8 cellular contexts compared by ENCODE assay signal in genomic region chr7:108570146-108570755, GRCh38. TPM values are rescaled to one million over a fixed set of nuclear protein-coding genes. Genes with fewer than 3 reads are reported as not detected.
DNase-seq lines count a peak whose midpoint lies in the region; ATAC-seq, FAIRE-seq and TF ChIP-seq lines count a peak whose summit lies in the region.

No MANE protein-coding gene starts in this region.

- TF ChIP-seq CTCF in GM23338 (conservative IDR thresholded peaks at IDR 0.05; ENCODE audit: low read depth in 2 of 2) = no peak
- TF ChIP-seq CTCF in LNCaP clone FGC (IDR thresholded peaks at IDR 0.05; ENCODE audit: control insufficient read depth, extremely low read depth, insufficient read depth) = no peak
- TF ChIP-seq CTCF in K562 (IDR thresholded peaks at IDR 0.05 in 2 of 3, conservative IDR thresholded peaks at IDR 0.05 in 1 of 3; ENCODE audit: insufficient read depth in 2 of 3, low read depth in 1 of 3, low read length in 3 of 3) = no peak

- TF ChIP-seq POLR2A in K562 (conservative IDR thresholded peaks at IDR 0.05) = no peak

- H3K36me3 ChIP-seq in GM23338 (ENCODE audit: insufficient read depth) (peaks cover 13% of the 10 kb centered on the region), K562 (ENCODE audit: control insufficient read depth, insufficient read depth, low read length) (peaks cover 53% of the 10 kb centered on the region)

- in situ Hi-C loops in K562 (cut with MboI) = no loop called here

- H3K9ac ChIP-seq in K562 (ENCODE audit: insufficient read depth in 1 of 2, low read depth in 2 of 2, low read length in 2 of 2) = peak overlapping the region; percentile 94 to 99

- peaks cover 74% of the 10 kb centered on the region for H3K79me2 ChIP-seq in GM23338 (replicated peaks; ENCODE audit: insufficient read depth)
- H3K79me2 ChIP-seq in K562 (ENCODE audit: control insufficient read depth, insufficient read depth, low read length) = peaks cover 82% of the 10 kb centered on the region

- H2AFZ ChIP-seq in GM23338 (0 out of 2 replicates have a peak overlapping the region, but pooled peaks have one; percentile 25), K562 (ENCODE audit: low read depth, low read length) (peak overlapping the region; percentile 87)

- TSS peak; percentile 46 for BruUV-seq in K562 (replicated peaks; lab: Mats Ljungman, UMichigan)

- ATAC-seq in GM23338 = peak; percentile 26
- ATAC-seq in T-cell (replicated peaks in 1 of 4) = peak; percentile 2 to 13 (median 7)
- peak; percentile 75 for ATAC-seq in K562

- 0 out of 2 replicates have a peak, but pooled peaks cover 10% of the 10 kb centered on the region for H4K20me1 ChIP-seq in GM23338 (replicated peaks; ENCODE audit: insufficient read depth)
- no peaks in the 10 kb centered on the region for H4K20me1 ChIP-seq in K562 (replicated peaks; ENCODE audit: control insufficient read depth, insufficient read depth, low read length)

- no peaks in the 10 kb centered on the region for H3F3A ChIP-seq in GM23338 (replicated peaks; ENCODE audit: low read depth)

- H3K4me2 ChIP-seq in GM23338 (peak overlapping the region; percentile 80), K562 (ENCODE audit: insufficient read depth, low read length) (peak overlapping the region; percentile 98)

- DNase-seq in EL (peak; percentile 47), GM23338 (ENCODE audit: low spot score) (peak; percentile 43), LNCaP clone FGC (ENCODE audit: low read depth) (peak; percentile 35), T-cell (peak in 32 of 34 experiments; percentile 2 to 54 (median 28)), K562 (ENCODE audit: extremely low read depth in 1 of 4, low spot score in 3 of 4) (peak; percentile 41 to 87 (median 60)), iPS-NIHi11 (ENCODE audit: low spot score) (peak; percentile 50), NCI-H187 treated with DMSO at 0.1 percent for 48 hours (lab: John Stamatoyannopoulos, UW) (no peak)

- H3K27me3 Mint-ChIP-seq in GM23338 (ENCODE audit: insufficient read depth, low read depth, poor library complexity) (peaks cover 4% of the 10 kb centered on the region), T-cell (no peaks in the 10 kb centered on the region)

- peaks cover 27% of the 10 kb centered on the region; the same call in 2 of the 3 replicates for H3K36me3 Mint-ChIP-seq in GM23338 (ENCODE audit: low read depth)
- H3K36me3 Mint-ChIP-seq in T-cell = peaks cover 29% of the 10 kb centered on the region

- peak overlapping the region; percentile 94 for H3K4me3 Mint-ChIP-seq in GM23338
- peak overlapping the region; percentile 94 to 97 (median 96) for H3K4me3 Mint-ChIP-seq in T-cell

- FAIRE-seq in K562 (lab: Jason Lieb, UNC) = peak; percentile 86

- no peaks in the 10 kb centered on the region for H3K9me3 ChIP-seq in K562 (replicated peaks; ENCODE audit: control insufficient read depth, insufficient read depth, low read depth, low read length)

- peaks cover 19% of the 10 kb centered on the region; the same call in 2 of the 3 replicates for H3K4me1 Mint-ChIP-seq in GM23338
- H3K4me1 Mint-ChIP-seq in T-cell = peaks cover 66 to 74% (median 71%) of the 10 kb centered on the region in 3 donors

- H3K27me3 ChIP-seq in GM23338 (ENCODE audit: insufficient read depth) (no peaks in the 10 kb centered on the region), K562 (ENCODE audit: control insufficient read depth in 2 of 2, insufficient read depth in 2 of 2, low read length in 2 of 2) (no peaks in the 10 kb centered on the region)

- peak in 1 of 2 experiments; percentile 16; a peak in 1 of 4 replicates for TF ChIP-seq RAD21 in K562 (CRISPR knock-in tag; conservative IDR thresholded peaks at IDR 0.05 in 1 of 2, IDR thresholded peaks at IDR 0.05 in 1 of 2)

- H3K4me3 ChIP-seq in GM23338 = peak overlapping the region; percentile 66
- peak overlapping the region; percentile 93 for H3K4me3 ChIP-seq in LNCaP clone FGC (ENCODE audit: low read depth, low read length)
- H3K4me3 ChIP-seq in K562 = peak overlapping the region; percentile 72
- peak overlapping the region; percentile 60 to 97 (median 85) for H3K4me3 ChIP-seq in skin epidermis

- peaks cover 20% of the 10 kb centered on the region for H3K4me1 ChIP-seq in GM23338 (ENCODE audit: insufficient read depth)
- peaks cover 11 to 13% of the 10 kb centered on the region in 2 experiments; a peak in 4 of 5 replicates for H3K4me1 ChIP-seq in K562 (replicated peaks in 1 of 2; ENCODE audit: control insufficient read depth in 2 of 2, insufficient read depth in 2 of 2, low read length in 2 of 2)

- CTCF ChIA-PET in T-cell (lab: Charles Lee) (interaction anchor here (0.6 to 1.8 kb wide), 3 partner anchors 11 to 52 kb away, joined by 3 to 8 read pairs (median 4); partner anchors contain the start of gene PNPLA8 (in 1 of the 2)), K562 (lab: Yijun Ruan, JAX; ENCODE audit: low intra/inter-chr PET ratio) (no interaction called here)

- peak overlapping the region; percentile 90 for H3K27ac ChIP-seq in GM23338 (ENCODE audit: low read depth)
- peak overlapping the region; percentile 92 for H3K27ac ChIP-seq in K562 (ENCODE audit: extremely low read depth, low read depth, low read length)
- peak overlapping the region; percentile 82 to 98 (median 94) for H3K27ac ChIP-seq in skin epidermis

- POLR2A ChIA-PET in T-cell (lab: Charles Lee) = interaction anchor here (0.5 to 4.7 kb wide), 11 partner anchors 10 to 1912 kb away, joined by 3 to 56 read pairs (median 4); partner anchors contain the start of genes PNPLA8 (in 2 of the 2) and DLD (in 1 of the 2)
- POLR2A ChIA-PET in K562 (lab: Yijun Ruan, JAX) = interaction anchor here (0.6 to 2.0 kb wide), 21 partner anchors 9 to 116 kb away, joined by 3 to 19 read pairs (median 3); partner anchors contain the start of gene PNPLA8

- H3K27ac Mint-ChIP-seq in GM23338 = peak overlapping the region; percentile 98
- H3K27ac Mint-ChIP-seq in T-cell = peak overlapping the region; percentile 99 to 100

- H3K9me3 Mint-ChIP-seq in GM23338 = no peaks in the 10 kb centered on the region; the same call in 2 of the 3 replicates
- H3K9me3 Mint-ChIP-seq in T-cell = no peaks in the 10 kb centered on the region

- TF ChIP-seq EP300 in K562 (IDR thresholded peaks at IDR 0.05; ENCODE audit: low read length) = peak; percentile 22; the same call in 1 of the 2 replicates

- no peaks in the 10 kb centered on the region for H3K9me1 ChIP-seq in K562 (ENCODE audit: control insufficient read depth, insufficient read depth, low read length)

- under 1% methylated on average over 36 of the region's 36 CpGs for WGBS in K562 (ENCODE audit: insufficient coverage, low coverage, missing lambda C conversion rate)

- no peaks in the 10 kb centered on the region for H3K9me2 ChIP-seq in GM23338 (ENCODE audit: insufficient read depth)

- intact Hi-C loops in K562 (cut with micrococcal nuclease) = loop anchor here (2.0 kb wide), 1 partner anchor 21 kb away; no protein-coding TSS in a partner anchor

RNA-seq across cellular contexts. Expression of gene DNAJB9, which starts 0.6 kb away (rescaled TPM):
- total RNA-seq in GM23338 (2014; rRNA removed; shearing (Covaris generic)) = 14.4 and 16.0 TPM in 2 replicates
- polyA plus RNA-seq in GM23338 (2016; fragmentation: Nextera tagmentation; extraction: Ambion mirVana) = 7.3 and 8.4 TPM in 2 replicates
- total RNA-seq in T-cell = 10 to 100 TPM; 20.5 to 60.8 (median 27.9) TPM
- total RNA-seq in K562 (2011; cell fraction: chromatin; rRNA removed; ENCODE audit: low replicate concordance) = 8.2 and 33.1 TPM in 2 replicates
- total RNA-seq in K562 (2011; cell fraction: nucleolus; rRNA removed) = 8.5 and 13.6 TPM in 2 replicates
- total RNA-seq in K562 (2011; cell fraction: nucleoplasm; rRNA removed) = 21.3 and 26.8 TPM in 2 replicates
- 34.2 and 35.9 TPM in 2 replicates for total RNA-seq in K562 (2014; rRNA removed)
- total RNA-seq in K562 (2014; rRNA removed; fragmentation: Illumina TruSeq; extraction: Trizol) = 13.5 and 15.3 TPM in 2 replicates
- 11.2 and 11.4 TPM in 2 replicates for total RNA-seq in K562 (2015; rRNA removed; fragmentation: Illumina TruSeq; extraction: Trizol)
- total RNA-seq in K562 (2021) = 9.0 and 9.6 TPM in 2 replicates
- polyA plus RNA-seq in K562 (2011; rRNA removed) = 7.6 and 8.9 TPM in 2 replicates
- 4.4 and 5.5 TPM in 2 replicates for polyA plus RNA-seq in K562 (2011; cell fraction: cytosol; rRNA removed)
- polyA plus RNA-seq in K562 (2011; cell fraction: nucleus; rRNA removed) = 5.3 and 5.4 TPM in 2 replicates
- 9.7 and 19.9 TPM in 2 replicates for polyA plus RNA-seq in K562 (2012)
- polyA plus RNA-seq in K562 (2014; fragmentation: Illumina TruSeq; extraction: Trizol) = 7.8 and 8.6 TPM in 2 replicates
- polyA plus RNA-seq in K562 (2014; fragmentation: Nextera tagmentation; extraction: Ambion mirVana) = 1 to 10 TPM; 4.3 to 5.3 TPM
- polyA plus RNA-seq in K562 (2014; rRNA removed) = 9.1 and 15.1 TPM in 2 replicates
- polyA minus RNA-seq in K562 (2011; rRNA and poly(A)+ RNA removed) = 8.4 and 11.9 TPM in 2 replicates
- 7.1 and 7.5 TPM in 2 replicates for polyA minus RNA-seq in K562 (2011; cell fraction: cytosol; rRNA and poly(A)+ RNA removed)
- polyA minus RNA-seq in K562 (2011; cell fraction: nucleus; rRNA and poly(A)+ RNA removed) = 7.1 and 17.2 TPM in 2 replicates

RNA-seq across cellular contexts. Expression of gene THAP5, which starts 0.7 kb away (rescaled TPM):
- 32.3 and 36.0 TPM in 2 replicates for total RNA-seq in GM23338 (2014; rRNA removed; shearing (Covaris generic))
- polyA plus RNA-seq in GM23338 (2016; fragmentation: Nextera tagmentation; extraction: Ambion mirVana) = 15.2 and 18.2 TPM in 2 replicates
- 10 to 100 TPM; 20.8 to 38.7 (median 36.1) TPM for total RNA-seq in T-cell
- total RNA-seq in K562 (2011; cell fraction: chromatin; rRNA removed; ENCODE audit: low replicate concordance) = 10.0 and 35.7 TPM in 2 replicates
- 11.5 and 13.6 TPM in 2 replicates for total RNA-seq in K562 (2011; cell fraction: nucleolus; rRNA removed)
- 20.3 and 27.3 TPM in 2 replicates for total RNA-seq in K562 (2011; cell fraction: nucleoplasm; rRNA removed)
- total RNA-seq in K562 (2014; rRNA removed) = 26.4 and 28.2 TPM in 2 replicates
- total RNA-seq in K562 (2014; rRNA removed; fragmentation: Illumina TruSeq; extraction: Trizol) = 47.2 and 57.9 TPM in 2 replicates
- total RNA-seq in K562 (2015; rRNA removed; fragmentation: Illumina TruSeq; extraction: Trizol) = 52.1 and 58.1 TPM in 2 replicates
- 30.9 and 31.4 TPM in 2 replicates for total RNA-seq in K562 (2021)
- polyA plus RNA-seq in K562 (2011; rRNA removed) = 11.0 and 19.6 TPM in 2 replicates
- 2.6 and 5.2 TPM in 2 replicates for polyA plus RNA-seq in K562 (2011; cell fraction: cytosol; rRNA removed)
- 5.4 and 8.1 TPM in 2 replicates for polyA plus RNA-seq in K562 (2011; cell fraction: nucleus; rRNA removed)
- polyA plus RNA-seq in K562 (2012) = 19.2 and 22.6 TPM in 2 replicates
- polyA plus RNA-seq in K562 (2014; fragmentation: Illumina TruSeq; extraction: Trizol) = 34.7 and 41.7 TPM in 2 replicates
- 10 to 100 TPM; 26.3 to 27.8 TPM for polyA plus RNA-seq in K562 (2014; fragmentation: Nextera tagmentation; extraction: Ambion mirVana)
- polyA plus RNA-seq in K562 (2014; rRNA removed) = 16.5 and 17.3 TPM in 2 replicates
- polyA minus RNA-seq in K562 (2011; rRNA and poly(A)+ RNA removed) = 40.2 and 47.4 TPM in 2 replicates
- polyA minus RNA-seq in K562 (2011; cell fraction: cytosol; rRNA and poly(A)+ RNA removed) = 16.4 and 19.6 TPM in 2 replicates
- 14.3 and 22.7 TPM in 2 replicates for polyA minus RNA-seq in K562 (2011; cell fraction: nucleus; rRNA and poly(A)+ RNA removed)

RNA-seq across cellular contexts. Expression of gene PNPLA8, which starts 44.3 kb away (rescaled TPM):
- total RNA-seq in GM23338 (2014; rRNA removed; shearing (Covaris generic)) = 12.5 and 14.9 TPM in 2 replicates
- polyA plus RNA-seq in GM23338 (2016; fragmentation: Nextera tagmentation; extraction: Ambion mirVana) (12.4 and 13.6 TPM in 2 replicates), K562 (2011; rRNA removed) (16.3 and 27.6 TPM in 2 replicates), K562 (2014; fragmentation: Illumina TruSeq; extraction: Trizol) (12.0 and 15.9 TPM in 2 replicates), K562 (2014; fragmentation: Nextera tagmentation; extraction: Ambion mirVana) (10 to 100 TPM; 15.9 to 17.4 TPM), K562 (2014; rRNA removed) (10.2 and 21.5 TPM in 2 replicates)
- total RNA-seq in T-cell (10 to 100 TPM; 17.8 to 55.5 (median 21.8) TPM), K562 (2014; rRNA removed) (12.0 and 13.5 TPM in 2 replicates), K562 (2014; rRNA removed; fragmentation: Illumina TruSeq; extraction: Trizol) (20.2 and 25.2 TPM in 2 replicates), K562 (2015; rRNA removed; fragmentation: Illumina TruSeq; extraction: Trizol) (13.5 and 16.3 TPM in 2 replicates), K562 (2021) (12.8 and 13.0 TPM in 2 replicates)
- total RNA-seq in K562 (2011; cell fraction: chromatin; rRNA removed; ENCODE audit: low replicate concordance) = 23.6 and 74.8 TPM in 2 replicates
- 4.5 and 6.6 TPM in 2 replicates for total RNA-seq in K562 (2011; cell fraction: nucleolus; rRNA removed)
- 14.4 and 15.2 TPM in 2 replicates for total RNA-seq in K562 (2011; cell fraction: nucleoplasm; rRNA removed)
- polyA plus RNA-seq in K562 (2011; cell fraction: cytosol; rRNA removed) = 2.6 and 5.5 TPM in 2 replicates
- polyA plus RNA-seq in K562 (2011; cell fraction: nucleus; rRNA removed) = 5.1 and 7.9 TPM in 2 replicates
- polyA plus RNA-seq in K562 (2012) = 11.6 and 21.5 TPM in 2 replicates
- polyA minus RNA-seq in K562 (2011; rRNA and poly(A)+ RNA removed) = 37.2 and 42.3 TPM in 2 replicates
- 21.1 and 25.7 TPM in 2 replicates for polyA minus RNA-seq in K562 (2011; cell fraction: cytosol; rRNA and poly(A)+ RNA removed)
- 10.8 and 17.9 TPM in 2 replicates for polyA minus RNA-seq in K562 (2011; cell fraction: nucleus; rRNA and poly(A)+ RNA removed)

Comparison
In these comparisons a context has a peak if more than half of its experiments do, and no peak if none do; other contexts are left out.
1. ATAC-seq: peak in every context shown above with its lines; median percentile 75 in K562; 26 in GM23338; 7 in T-cell.